ENCODE assay signal across 1 cellular context in genomic region chr17:80819422-80820164, GRCh38.
TF ChIP-seq lines count a peak whose summit lies in the region.

No MANE protein-coding gene starts in this region.

TF ChIP-seq in IMR-90, 13 proteins besides CTCF, POLR2A, EP300 and RAD21:
- TF ChIP-seq FOS (IDR thresholded peaks at IDR 0.05; ENCODE audit: low read depth, low read length) (no peak), SMC3 (IDR thresholded peaks at IDR 0.05; ENCODE audit: low read depth, low read length) (no peak), MAZ (IDR thresholded peaks at IDR 0.05; ENCODE audit: borderline replicate concordance, low read depth, low read length) (no peak), MXI1 (IDR thresholded peaks at IDR 0.05; ENCODE audit: borderline replicate concordance, low read depth, low read length) (no peak), CEBPB (IDR thresholded peaks at IDR 0.05; ENCODE audit: low read depth, low read length) (no peak), NFE2L2 (IDR thresholded peaks at IDR 0.05; ENCODE audit: low read depth, low read length) (no peak), MAFK (IDR thresholded peaks at IDR 0.05; ENCODE audit: low read depth, low read length) (no peak), BHLHE40 (IDR thresholded peaks at IDR 0.05; ENCODE audit: low read depth, low read length) (no peak), ELK1 (IDR thresholded peaks at IDR 0.05; ENCODE audit: borderline replicate concordance, low read depth, low read length) (no peak), CHD1 (IDR thresholded peaks at IDR 0.05; ENCODE audit: low read depth, low read length) (no peak), RFX5 (IDR thresholded peaks at IDR 0.05; ENCODE audit: low read depth, low read length) (no peak), RCOR1 (IDR thresholded peaks at IDR 0.05; ENCODE audit: insufficient replicate concordance, low read length) (no peak), USF2 (IDR thresholded peaks at IDR 0.05; ENCODE audit: low read depth, low read length) (no peak)
